In genomic region chr1:65459397-65459768, GRCh38 we compare ENCODE assay signal across 8 cellular contexts. TPM values are rescaled to one million over a fixed set of nuclear protein-coding genes. Genes with fewer than 3 reads are reported as not detected.
DNase-seq lines count a peak whose midpoint lies in the region; ATAC-seq and TF ChIP-seq lines count a peak whose summit lies in the region.

No MANE protein-coding gene starts in this region.

- in situ Hi-C loops in Panc1 (cut with HindIII; ENCODE audit: low pct_unique_long_range_greater_than_20kb, low sequenced_read_pairs) = no loop called here

- peaks cover 4% of the 10 kb centered on the region for H3K9me3 Mint-ChIP-seq in CD4-positive, alpha-beta T cell
- H3K9me3 Mint-ChIP-seq in type B pancreatic cell = no peaks in the 10 kb centered on the region

- ATAC-seq in CD4-positive, alpha-beta T cell (ENCODE audit: poor library complexity) = no peak
- ATAC-seq in GM18858 (IDR thresholded peaks at IDR 0.05; ENCODE audit: unreplicated experiment) = peak; percentile 78
- peak; percentile 93 for ATAC-seq in HG03175 (IDR thresholded peaks at IDR 0.05; ENCODE audit: unreplicated experiment)
- no peak for ATAC-seq in Panc1
- ATAC-seq in GM19328 (IDR thresholded peaks at IDR 0.05; ENCODE audit: unreplicated experiment) = no peak

- H3K36me3 Mint-ChIP-seq in CD4-positive, alpha-beta T cell (ENCODE audit: low read depth) = peaks cover 10% of the 10 kb centered on the region
- H3K36me3 Mint-ChIP-seq in type B pancreatic cell = peaks cover 4% of the 10 kb centered on the region

- H3K27me3 ChIP-seq in CD4-positive, alpha-beta T cell (ENCODE audit: control insufficient read depth, insufficient read depth, low read length) = no peaks in the 10 kb centered on the region
- H3K27me3 ChIP-seq in Panc1 (ENCODE audit: control insufficient read depth, insufficient read depth, low read length) = no peaks in the 10 kb centered on the region

- peak; percentile 34 for TF ChIP-seq CTCF in CD4-positive, alpha-beta T cell (IDR thresholded peaks at IDR 0.05)
- TF ChIP-seq CTCF in Panc1 (IDR thresholded peaks at IDR 0.05) (peak; percentile 51), fibroblast of pulmonary artery (IDR thresholded peaks at IDR 0.05; ENCODE audit: low read length, missing control alignments) (peak; percentile 78), type B pancreatic cell (conservative IDR thresholded peaks at IDR 0.05) (peak; percentile 60)

- H3K27me3 Mint-ChIP-seq in CD4-positive, alpha-beta T cell = no peaks in the 10 kb centered on the region
- no peaks in the 10 kb centered on the region for H3K27me3 Mint-ChIP-seq in type B pancreatic cell

- no peak overlapping the region for H3K27ac Mint-ChIP-seq in CD4-positive, alpha-beta T cell
- no peak overlapping the region for H3K27ac Mint-ChIP-seq in type B pancreatic cell

- H3K36me3 ChIP-seq in Panc1 (ENCODE audit: control insufficient read depth, insufficient read depth, low read length) = no peaks in the 10 kb centered on the region

- no peak overlapping the region for H3K4me3 Mint-ChIP-seq in CD4-positive, alpha-beta T cell
- H3K4me3 Mint-ChIP-seq in type B pancreatic cell = no peak overlapping the region

- intact Hi-C loops in CD4-positive, alpha-beta T cell (cut with DNase I, micrococcal nuclease) = no loop called here
- intact Hi-C loops in Panc1 (cut with micrococcal nuclease; ENCODE audit: unreplicated experiment) = no loop called here

- CTCF ChIA-PET in CD4-positive, alpha-beta T cell (lab: Charles Lee) = interaction anchor here (0.7 kb wide), 1 partner anchor 18 kb away, joined by 3 read pairs; no protein-coding TSS in a partner anchor
- CTCF ChIA-PET in Panc1 (lab: Charles Lee) = interaction anchor here (0.6 to 1.1 kb wide), 2 partner anchors 11 to 39 kb away, joined by 4 to 8 read pairs; no protein-coding TSS in a partner anchor

- BruUV-seq in Panc1 (replicated peaks; lab: Mats Ljungman, UMichigan) = no TSS peak

- H3K4me1 ChIP-seq in Panc1 (ENCODE audit: control insufficient read depth, insufficient read depth, low read length) = no peaks in the 10 kb centered on the region

- H3K4me3 ChIP-seq in Panc1 (ENCODE audit: low read depth in 2 of 2, low read length in 2 of 2) (no peak overlapping the region), fibroblast of pulmonary artery (replicated peaks; ENCODE audit: low read depth, low read length) (no peak overlapping the region)

- H3K9me3 ChIP-seq in CD4-positive, alpha-beta T cell (ENCODE audit: control insufficient read depth, low read length) = no peaks in the 10 kb centered on the region
- no peaks in the 10 kb centered on the region for H3K9me3 ChIP-seq in Panc1 (ENCODE audit: control insufficient read depth, insufficient read depth, low read depth, low read length)

- H3K27ac ChIP-seq in CD4-positive, alpha-beta T cell (ENCODE audit: low read depth, low read length) = no peak overlapping the region
- no peak overlapping the region for H3K27ac ChIP-seq in Panc1 (ENCODE audit: low read length)

- DNase-seq in CD4-positive, alpha-beta T cell = no peak
- peak; percentile 17 for DNase-seq in Panc1 (ENCODE audit: low read depth, low spot score)
- DNase-seq in fibroblast of pulmonary artery (ENCODE audit: low read depth) = peak; percentile 65
- no peak for DNase-seq in type B pancreatic cell (ENCODE audit: extremely low spot score, unreplicated experiment)
- DNase-seq in dedifferentiated amniotic fluid mesenchymal stem cell (ENCODE audit: extremely low spot score) = no peak

- POLR2A ChIA-PET in CD4-positive, alpha-beta T cell (lab: Charles Lee) = interaction anchor here (0.7 kb wide), 1 partner anchor 39 kb away, joined by 3 read pairs; the partner anchor contains the start of genes LEPR and LEPROT
- POLR2A ChIA-PET in Panc1 (lab: Charles Lee) = no interaction called here

- peaks cover 31% of the 10 kb centered on the region for H3K4me1 Mint-ChIP-seq in CD4-positive, alpha-beta T cell (ENCODE audit: low read depth)
- H3K4me1 Mint-ChIP-seq in type B pancreatic cell (ENCODE audit: unreplicated experiment) = no peaks in the 10 kb centered on the region

RNA-seq across cellular contexts. Expression of gene LEPR, which starts 38.9 kb away (rescaled TPM):
- total RNA-seq in CD4-positive, alpha-beta T cell = under 1 TPM; 0.58 to 0.59 TPM
- 3.0 TPM for total RNA-seq in Panc1 (2021; ENCODE audit: unreplicated experiment)
- polyA plus RNA-seq in Panc1 (2012; ENCODE audit: insufficient read length) = 1.4 TPM
- total RNA-seq in type B pancreatic cell (ENCODE audit: low replicate concordance) = 5.4 and 7.2 TPM in 2 replicates

RNA-seq across cellular contexts. Expression of gene LEPROT, which starts 38.9 kb away (rescaled TPM):
- total RNA-seq in CD4-positive, alpha-beta T cell = 10 to 100 TPM; 20.2 to 23.9 TPM
- total RNA-seq in Panc1 (2021; ENCODE audit: unreplicated experiment) (53.6 TPM), type B pancreatic cell (ENCODE audit: low replicate concordance) (54.3 and 54.8 TPM in 2 replicates)
- 34.4 TPM for polyA plus RNA-seq in Panc1 (2012; ENCODE audit: insufficient read length)

Comparison
In these comparisons a context has a peak if more than half of its experiments do, and no peak if none do; other contexts are left out.
1. ATAC-seq: peak in GM18858 (single experiment) and HG03175 (single experiment); none in CD4-positive, alpha-beta T cell (single experiment), Panc1 (single experiment) and GM19328 (single experiment).
2. DNase-seq: peak in Panc1 (single experiment) and fibroblast of pulmonary artery (single experiment); none in CD4-positive, alpha-beta T cell (0 of 10), type B pancreatic cell (single experiment) and dedifferentiated amniotic fluid mesenchymal stem cell (single experiment).
3. Peak in every context shown above with its lines, with median percentiles within 50 percentile points of each other: CTCF ChIP-seq.